ENCODE assay signal across 34 cellular contexts in genomic region chr3:8486945-8487344, GRCh38. TPM values are rescaled to one million over a fixed set of nuclear protein-coding genes. Genes with fewer than 3 reads are reported as not detected.
DNase-seq lines count a peak whose midpoint lies in the region; ATAC-seq, FAIRE-seq and TF ChIP-seq lines count a peak whose summit lies in the region.
"Had no signal": no experiment of that assay in that cellular context is flagged by ENCODE, and none has a peak within 500 bp of the region (broad histone marks: within the 10 kb centered on the region; RNA-seq: fewer than 3 reads in every experiment).

No MANE protein-coding gene starts in this region.

- no peaks in the 10 kb centered on the region for H3K27me3 ChIP-seq in body of pancreas
- H3K27me3 ChIP-seq in smooth muscle cell (ENCODE audit: low read depth) = no peaks in the 10 kb centered on the region
- no peaks in the 10 kb centered on the region for H3K27me3 ChIP-seq in upper lobe of left lung
- H3K27me3 ChIP-seq: colonic mucosa, left lung, neutrophil, vagina had no signal

- no peak overlapping the region for H3K4me3 Mint-ChIP-seq in mesothelial cell of epicardium
- H3K4me3 Mint-ChIP-seq: activated CD8-positive, alpha-beta T cell treated with anti-CD3 and anti-CD28 coated beads, Interleukin-2, amount 10 ng/mL, durations not matched to agents 7 days and 5 days; activated T-helper 17 cell treated with anti-CD3 and anti-CD28 coated beads, Interleukin-2, amount 50 U/mL, for 72 hours; B cell; CD8-positive, alpha-beta T cell; GM23338; HFFc6; stimulated activated memory B cell treated with anti-CD40 and anti-IgM and Interleukin-4, amounts not matched to agents 10 μg/mL and 1 μg/mL and 100 μg/mL, for 72 hours had no signal

- DNase-seq in HuH-7.5 (ENCODE audit: low spot score) (peak; percentile 60), body of pancreas (peak in 2 of 4 donors; percentile 17 to 20), mesothelial cell of epicardium (ENCODE audit: low spot score in 2 of 2, unreplicated experiment in 2 of 2) (no peak), smooth muscle cell (lab: John Stamatoyannopoulos, UW; ENCODE audit: unreplicated experiment) (no peak), SHP77 (lab: John Stamatoyannopoulos, UW) (no peak), upper lobe of left lung (no peak), urothelium cell line (ENCODE audit: low spot score) (no peak), AML-193 (lab: John Stamatoyannopoulos, UW) (no peak)
- DNase-seq: activated CD4-positive, alpha-beta T cell treated with anti-CD3 and anti-CD28 coated beads for 1 hour; activated CD8-positive, alpha-beta T cell treated with anti-CD3 and anti-CD28 coated beads, Interleukin-2, amount 10 ng/mL, durations not matched to agents 7 days and 5 days; activated naive CD4-positive, alpha-beta T cell treated with anti-CD3 and anti-CD28 coated beads, Interleukin-2, amount 50 U/mL, for 16 hours; amniotic stem cell; CD8-positive, alpha-beta T cell; colonic mucosa; effector CD4-positive, alpha-beta T cell; EL; HFFc6; KG1; left lung; NCI-H1105 treated with DMSO at 0.1 percent for 48 hours; NCI-H2029; NCI-H2227 treated with DMSO at 0.1 percent for 48 hours; SHP77 treated with DMSO at 0.1 percent for 48 hours; stimulated activated CD4-positive, alpha-beta T cell treated with anti-CD3 and anti-CD28 coated beads, Interleukin-15, amount 100 ng/mL, for 24 hours; substantia nigra had no signal

- 27 to 31% methylated on average over 5 of the region's 5 CpGs for WGBS in body of pancreas, 2 donors
- WGBS in smooth muscle cell (ENCODE audit: low lambda C conversion rate) = 13% methylated on average over 5 of the region's 5 CpGs
- 46 to 51% methylated on average over 5 of the region's 5 CpGs for WGBS in upper lobe of left lung, 2 donors

- no peak overlapping the region for H3K9ac ChIP-seq in smooth muscle cell (ENCODE audit: low read depth)

- H3K4me3 ChIP-seq in body of pancreas (no peak overlapping the region), smooth muscle cell (no peak overlapping the region), upper lobe of left lung (no peak overlapping the region)
- H3K4me3 ChIP-seq: colonic mucosa, GM23338, left lung, prostate gland, vagina had no signal

- ATAC-seq in body of pancreas (peak; percentile 9), upper lobe of left lung (ENCODE audit: low FRiP score in 2 of 2) (no peak)
- ATAC-seq: activated CD8-positive, alpha-beta T cell treated with anti-CD3 and anti-CD28 coated beads, Interleukin-2, amount 10 ng/mL, durations not matched to agents 7 days and 5 days; activated T-helper 17 cell treated with anti-CD3 and anti-CD28 coated beads, Interleukin-2, amount 50 U/mL, for 72 hours; CD8-positive, alpha-beta T cell; GM23338; left lung; stimulated activated memory B cell treated with anti-CD40 and anti-IgM and Interleukin-4, amounts not matched to agents 10 μg/mL and 1 μg/mL and 100 μg/mL, for 72 hours had no signal

- no peaks in the 10 kb centered on the region for H3K79me2 ChIP-seq in smooth muscle cell (ENCODE audit: low read depth)

- FAIRE-seq in urothelium cell line (lab: Jason Lieb, UNC) = no peak
- FAIRE-seq: bronchial epithelial cell, GM18507 had no signal

- no peak for TF ChIP-seq POLR2A in body of pancreas (IDR thresholded peaks at IDR 0.05)
- no peak for TF ChIP-seq POLR2A in upper lobe of left lung (IDR thresholded peaks at IDR 0.05)

- H3K4me1 ChIP-seq in body of pancreas = peaks cover 34% of the 10 kb centered on the region
- H3K4me1 ChIP-seq in smooth muscle cell (ENCODE audit: low read depth) = peaks cover 11% of the 10 kb centered on the region
- peaks cover 30 to 48% (median 34%) of the 10 kb centered on the region in 4 donors for H3K4me1 ChIP-seq in upper lobe of left lung
- H3K4me1 ChIP-seq: colonic mucosa had no signal

- no peaks in the 10 kb centered on the region for H3K9me3 ChIP-seq in body of pancreas
- H3K9me3 ChIP-seq in smooth muscle cell (replicated peaks; ENCODE audit: low read depth) = no peaks in the 10 kb centered on the region
- H3K9me3 ChIP-seq in upper lobe of left lung = no peaks in the 10 kb centered on the region
- H3K9me3 ChIP-seq: colonic mucosa, left lung, neutrophil, prostate gland, vagina had no signal

- H3K4me2 ChIP-seq in smooth muscle cell = peak overlapping the region; percentile 53
- H3K4me2 ChIP-seq: GM23338 had no signal

- H3K27ac ChIP-seq in body of pancreas (peak overlapping the region in 1 of 4 donors; percentile 23), smooth muscle cell (ENCODE audit: low read depth) (peak overlapping the region; percentile 93), upper lobe of left lung (no peak overlapping the region)
- H3K27ac ChIP-seq: colonic mucosa, left lung, neutrophil, prostate gland, vagina had no signal

- peaks cover 44% of the 10 kb centered on the region for H3K4me1 Mint-ChIP-seq in mesothelial cell of epicardium
- H3K4me1 Mint-ChIP-seq: activated T-helper 17 cell treated with anti-CD3 and anti-CD28 coated beads, Interleukin-2, amount 50 U/mL, for 72 hours; B cell; stimulated activated memory B cell treated with anti-CD40 and anti-IgM and Interleukin-4, amounts not matched to agents 10 μg/mL and 1 μg/mL and 100 μg/mL, for 72 hours had no signal

- H2AFZ ChIP-seq in smooth muscle cell (ENCODE audit: low read depth) = no peak overlapping the region
- H2AFZ ChIP-seq: GM23338 had no signal

- H3K36me3 ChIP-seq in body of pancreas (replicated peaks in 1 of 2; ENCODE audit: insufficient read depth in 1 of 2, low read depth in 2 of 2) = no peaks in the 10 kb centered on the region
- no peaks in the 10 kb centered on the region for H3K36me3 ChIP-seq in smooth muscle cell (ENCODE audit: low read depth)
- H3K36me3 ChIP-seq in upper lobe of left lung = no peaks in the 10 kb centered on the region
- H3K36me3 ChIP-seq: colonic mucosa, left lung, neutrophil, prostate gland, vagina had no signal

- H3K36me3 Mint-ChIP-seq in mesothelial cell of epicardium = peaks cover 14% of the 10 kb centered on the region
- H3K36me3 Mint-ChIP-seq: CD8-positive, alpha-beta T cell; stimulated activated memory B cell treated with anti-CD40 and anti-IgM and Interleukin-4, amounts not matched to agents 10 μg/mL and 1 μg/mL and 100 μg/mL, for 72 hours had no signal

- TF ChIP-seq CTCF in body of pancreas (IDR thresholded peaks at IDR 0.05) = no peak
- TF ChIP-seq CTCF in mesothelial cell of epicardium (IDR thresholded peaks at IDR 0.05; ENCODE audit: unreplicated experiment) = no peak
- TF ChIP-seq CTCF in smooth muscle cell (IDR thresholded peaks at IDR 0.05; ENCODE audit: borderline replicate concordance, insufficient read depth, poor library complexity, severe bottlenecking) = no peak
- TF ChIP-seq CTCF in upper lobe of left lung (IDR thresholded peaks at IDR 0.05) = no peak

- no peak for TF ChIP-seq EP300 in upper lobe of left lung (IDR thresholded peaks at IDR 0.05)

- intact Hi-C loops in body of pancreas (cut with DNase I) = no loop called here

- peaks cover 45% of the 10 kb centered on the region for H3F3A ChIP-seq in smooth muscle cell (ENCODE audit: low read depth)

- H3K27ac Mint-ChIP-seq in mesothelial cell of epicardium = peak overlapping the region; percentile 28
- H3K27ac Mint-ChIP-seq: activated CD8-positive, alpha-beta T cell treated with anti-CD3 and anti-CD28 coated beads, Interleukin-2, amount 10 ng/mL, durations not matched to agents 7 days and 5 days; activated T-helper 17 cell treated with anti-CD3 and anti-CD28 coated beads, Interleukin-2, amount 50 U/mL, for 72 hours; B cell; CD8-positive, alpha-beta T cell; GM23338; HFFc6; stimulated activated memory B cell treated with anti-CD40 and anti-IgM and Interleukin-4, amounts not matched to agents 10 μg/mL and 1 μg/mL and 100 μg/mL, for 72 hours had no signal

- H3K27me3 Mint-ChIP-seq in mesothelial cell of epicardium (ENCODE audit: low read depth) = no peaks in the 10 kb centered on the region
- H3K27me3 Mint-ChIP-seq: activated T-helper 17 cell treated with anti-CD3 and anti-CD28 coated beads, Interleukin-2, amount 50 U/mL, for 72 hours; stimulated activated memory B cell treated with anti-CD40 and anti-IgM and Interleukin-4, amounts not matched to agents 10 μg/mL and 1 μg/mL and 100 μg/mL, for 72 hours had no signal

- peaks cover 13% of the 10 kb centered on the region for H3K9me3 Mint-ChIP-seq in mesothelial cell of epicardium
- H3K9me3 Mint-ChIP-seq: activated T-helper 17 cell treated with anti-CD3 and anti-CD28 coated beads, Interleukin-2, amount 50 U/mL, for 72 hours; CD8-positive, alpha-beta T cell had no signal

- H4K20me1 ChIP-seq in smooth muscle cell (ENCODE audit: low read depth) = no peaks in the 10 kb centered on the region

RNA-seq across cellular contexts. Expression of gene LMCD1, which starts 14.7 kb away (rescaled TPM):
- total RNA-seq in body of pancreas = 10 to 100 TPM; 10.9 to 32.4 TPM
- 20.8 to 24.2 TPM (median 22.4 TPM) in 3 replicates for total RNA-seq in mesothelial cell of epicardium
- total RNA-seq in smooth muscle cell = 187 and 276 TPM in 2 replicates
- 356 and 524 TPM in 2 replicates for polyA plus RNA-seq in smooth muscle cell
- total RNA-seq in upper lobe of left lung = 100 to 1,000 TPM in 4 of 6 donors, 10 to 100 TPM in 2; 47.4 to 269 (median 118) TPM
